1 cellular context compared by ENCODE assay signal in the genomic region with DNA sequence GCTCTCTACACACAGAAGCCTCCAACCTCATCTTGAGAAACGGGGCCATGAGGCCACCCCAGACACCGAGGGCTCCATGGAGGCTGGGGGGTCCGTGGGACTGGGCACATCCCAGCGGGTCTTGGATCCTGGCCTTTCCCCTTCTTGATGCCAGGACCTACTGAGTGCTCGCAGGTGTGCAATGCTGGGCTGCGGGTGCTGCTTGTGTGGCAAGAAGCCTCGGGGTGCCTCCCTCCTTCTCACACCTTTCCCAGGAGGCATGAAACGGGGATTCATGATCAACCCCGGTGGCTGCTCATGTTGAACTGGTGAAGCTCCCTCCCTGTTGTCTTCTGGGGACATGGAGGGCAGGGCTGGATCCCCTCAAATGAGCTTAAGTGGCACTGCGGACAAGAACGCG.
A peak's percentile ranks its signal among the peaks of the same experiment; 100 is the strongest.
TF ChIP-seq lines count a peak whose summit lies in the region.

No MANE protein-coding gene starts in this region.

TF ChIP-seq in K562, 482 proteins besides CTCF, POLR2A, EP300 and RAD21:
- TF ChIP-seq ZKSCAN1 (IDR thresholded peaks at IDR 0.05; ENCODE audit: low read depth, low read length) (0 out of 2 replicates have a peak, but pooled peaks have one; percentile 27), NFATC3 (IDR thresholded peaks at IDR 0.05) (no peak), L3MBTL2 (IDR thresholded peaks at IDR 0.05) (peak; percentile 48; the same call in 1 of the 2 replicates)
- TF ChIP-seq, protein P1, sequence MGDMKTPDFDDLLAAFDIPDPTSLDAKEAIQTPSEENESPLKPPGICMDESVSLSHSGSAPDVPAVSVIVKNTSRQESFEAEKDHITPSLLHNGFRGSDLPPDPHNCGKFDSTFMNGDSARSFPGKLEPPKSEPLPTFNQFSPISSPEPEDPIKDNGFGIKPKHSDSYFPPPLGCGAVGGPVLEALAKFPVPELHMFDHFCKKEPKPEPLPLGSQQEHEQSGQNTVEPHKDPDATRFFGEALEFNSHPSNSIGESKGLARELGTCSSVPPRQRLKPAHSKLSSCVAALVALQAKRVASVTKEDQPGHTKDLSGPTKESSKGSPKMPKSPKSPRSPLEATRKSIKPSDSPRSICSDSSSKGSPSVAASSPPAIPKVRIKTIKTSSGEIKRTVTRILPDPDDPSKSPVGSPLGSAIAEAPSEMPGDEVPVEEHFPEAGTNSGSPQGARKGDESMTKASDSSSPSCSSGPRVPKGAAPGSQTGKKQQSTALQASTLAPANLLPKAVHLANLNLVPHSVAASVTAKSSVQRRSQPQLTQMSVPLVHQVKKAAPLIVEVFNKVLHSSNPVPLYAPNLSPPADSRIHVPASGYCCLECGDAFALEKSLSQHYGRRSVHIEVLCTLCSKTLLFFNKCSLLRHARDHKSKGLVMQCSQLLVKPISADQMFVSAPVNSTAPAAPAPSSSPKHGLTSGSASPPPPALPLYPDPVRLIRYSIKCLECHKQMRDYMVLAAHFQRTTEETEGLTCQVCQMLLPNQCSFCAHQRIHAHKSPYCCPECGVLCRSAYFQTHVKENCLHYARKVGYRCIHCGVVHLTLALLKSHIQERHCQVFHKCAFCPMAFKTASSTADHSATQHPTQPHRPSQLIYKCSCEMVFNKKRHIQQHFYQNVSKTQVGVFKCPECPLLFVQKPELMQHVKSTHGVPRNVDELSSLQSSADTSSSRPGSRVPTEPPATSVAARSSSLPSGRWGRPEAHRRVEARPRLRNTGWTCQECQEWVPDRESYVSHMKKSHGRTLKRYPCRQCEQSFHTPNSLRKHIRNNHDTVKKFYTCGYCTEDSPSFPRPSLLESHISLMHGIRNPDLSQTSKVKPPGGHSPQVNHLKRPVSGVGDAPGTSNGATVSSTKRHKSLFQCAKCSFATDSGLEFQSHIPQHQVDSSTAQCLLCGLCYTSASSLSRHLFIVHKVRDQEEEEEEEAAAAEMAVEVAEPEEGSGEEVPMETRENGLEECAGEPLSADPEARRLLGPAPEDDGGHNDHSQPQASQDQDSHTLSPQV (IDR thresholded peaks at IDR 0.05), result 0 out of 2 replicates have a peak, but pooled peaks have one; percentile 29
